33 cellular contexts compared by ENCODE assay signal in genomic region chr9:121491111-121491510, GRCh38. TPM values are rescaled to one million over a fixed set of nuclear protein-coding genes. Genes with fewer than 3 reads are reported as not detected.
"Had no signal": no experiment of that assay in that cellular context is flagged by ENCODE, and none has a peak within 500 bp of the region (broad histone marks: within the 10 kb centered on the region; RNA-seq: fewer than 3 reads in every experiment).

No MANE protein-coding gene starts in this region.

- H3K9ac ChIP-seq: neural progenitor cell, parathyroid adenoma had no signal

- H3K4me3 ChIP-seq: esophagus muscularis mucosa, gastroesophageal sphincter, heart left ventricle, hepatocyte, left lung, mucosa of descending colon, neural progenitor cell, right lobe of liver, smooth muscle cell, stomach, tibial nerve, upper lobe of right lung, uterus had no signal

- H3K4me1 ChIP-seq: foreskin keratinocyte, neural progenitor cell, parathyroid adenoma, uterus had no signal

- ATAC-seq: foreskin keratinocyte; gastroesophageal sphincter; heart left ventricle; left cardiac atrium; left lung; mucosa of descending colon; naive thymus-derived CD4-positive, alpha-beta T cell; right lobe of liver; upper lobe of right lung had no signal

- H3K27me3 ChIP-seq: esophagus muscularis mucosa, gastroesophageal sphincter, heart left ventricle, hepatocyte, left lung, neural progenitor cell, right lobe of liver, stomach, tibial nerve, upper lobe of right lung, uterus had no signal

- H3K4me2 ChIP-seq: hepatocyte, neural progenitor cell, smooth muscle cell had no signal

- H3K36me3 ChIP-seq: esophagus muscularis mucosa, gastroesophageal sphincter, heart left ventricle, left lung, neural progenitor cell, right lobe of liver, stomach, tibial nerve, upper lobe of right lung, uterus had no signal

- H3K79me2 ChIP-seq: hepatocyte, parathyroid adenoma had no signal

- H3K9me3 ChIP-seq: gastroesophageal sphincter, mucosa of descending colon, right lobe of liver, upper lobe of right lung, uterus had no signal

- H2AFZ ChIP-seq: hepatocyte, neural progenitor cell, parathyroid adenoma had no signal

- DNase-seq: cortex of kidney; effector CD8-positive, alpha-beta T cell; endodermal cell; foreskin keratinocyte; heart left ventricle; left cardiac atrium; left lung; mesenchymal stem cell; mucosa of descending colon; naive thymus-derived CD4-positive, alpha-beta T cell; right lobe of liver; stimulated activated CD4-positive, alpha-beta T cell treated with anti-CD3 and anti-CD28 coated beads, Interleukin-12 subunit alpha, Interleukin-12 subunit beta, amount 100 ng/mL, for 4 hours; stimulated activated CD4-positive, alpha-beta T cell treated with anti-CD3 and anti-CD28 coated beads, Interleukin-1b, Interleukin-23, amount 100 ng/mL, for 48 hours; stimulated activated CD4-positive, alpha-beta T cell treated with anti-CD3 and anti-CD28 coated beads, Interleukin-4, amount 100 ng/mL, for 1 hour; stimulated activated CD8-positive, alpha-beta memory T cell treated with anti-CD3 and anti-CD28 coated beads, Interleukin-4, amount 100 ng/mL, for 48 hours; stimulated activated naive CD4-positive, alpha-beta T cell treated with Interleukin-2 at 50 U/mL for 16 hours; stomach; upper lobe of right lung; uterus had no signal

- H3K27ac ChIP-seq: esophagus muscularis mucosa, foreskin keratinocyte, gastroesophageal sphincter, hepatocyte, left lung, neural progenitor cell, parathyroid adenoma, right lobe of liver, stomach, tibial nerve, upper lobe of right lung, uterus had no signal

RNA-seq across cellular contexts. Expression of gene GGTA1, which starts 8.5 kb away (rescaled TPM):
- total RNA-seq: endodermal cell, endothelial cell of umbilical vein, epithelial cell of proximal tubule, fibroblast of lung, foreskin keratinocyte, kidney epithelial cell, mesothelial cell of epicardium, osteoblast, progenitor cell of endocrine pancreas had no signal
- polyA plus RNA-seq: endothelial cell of umbilical vein; fibroblast of lung; foreskin keratinocyte; naive thymus-derived CD4-positive, alpha-beta T cell had no signal
